In the genomic region with DNA sequence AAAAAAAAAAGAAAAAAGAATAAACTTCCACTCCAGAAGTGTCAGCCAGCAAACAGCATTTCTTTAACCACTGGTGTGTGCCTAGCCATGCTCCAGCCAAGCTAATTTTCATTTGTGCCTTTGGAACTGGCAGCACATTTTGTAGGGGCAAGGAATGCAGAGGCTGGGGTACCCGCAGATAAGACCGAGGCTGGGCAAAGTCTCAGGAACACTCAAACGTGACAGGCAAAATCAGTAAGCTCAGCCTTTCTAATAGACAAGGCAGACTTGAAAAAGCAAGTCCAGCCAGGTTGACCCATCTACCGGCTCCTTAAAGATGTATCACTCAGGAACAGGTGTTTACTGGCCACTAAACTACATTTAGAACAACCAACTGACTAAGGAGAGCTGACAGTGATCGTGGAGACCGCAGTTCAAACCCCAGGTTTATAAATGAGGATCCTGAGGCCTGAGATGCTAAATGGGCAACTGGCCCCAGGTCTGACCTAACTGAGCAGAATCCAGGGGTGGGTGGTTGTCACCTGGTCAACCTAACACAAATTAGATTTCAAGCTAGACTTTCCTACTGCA, we compare ENCODE assay signal across 17 cellular contexts. TPM values are rescaled to one million over a fixed set of nuclear protein-coding genes. Genes with fewer than 3 reads are reported as not detected.
A peak's percentile ranks its signal among the peaks of the same experiment; 100 is the strongest.
DNase-seq lines count a peak whose midpoint lies in the region; TF ChIP-seq lines count a peak whose summit lies in the region.
"Had no signal": no experiment of that assay in that cellular context is flagged by ENCODE, and none has a peak within 500 bp of the region (broad histone marks: within the 10 kb centered on the region; RNA-seq: fewer than 3 reads in every experiment).

No MANE protein-coding gene starts in this region.

- TF ChIP-seq CTCF in MCF 10A (IDR thresholded peaks at IDR 0.05; ENCODE audit: unreplicated experiment) (no peak), mammary epithelial cell (conservative IDR thresholded peaks at IDR 0.05 in 1 of 2, IDR thresholded peaks at IDR 0.05 in 1 of 2; ENCODE audit: extremely low read depth in 1 of 2, insufficient read depth in 1 of 2, low read depth in 1 of 2, low read length in 2 of 2) (no peak), RWPE1 (conservative IDR thresholded peaks at IDR 0.05; ENCODE audit: low read depth) (no peak), esophagus squamous epithelium (IDR thresholded peaks at IDR 0.05) (no peak), smooth muscle cell (IDR thresholded peaks at IDR 0.05; ENCODE audit: borderline replicate concordance, insufficient read depth, poor library complexity, severe bottlenecking) (no peak)

- POLR2A ChIA-PET in MCF 10A (lab: Yijun Ruan, JAX) (interaction anchor here (1.2 to 8.9 kb wide), 4 partner anchors 14 to 89 kb away, joined by 3 to 131 read pairs (median 8); a partner anchor contains a TSS), RWPE1 (lab: Yijun Ruan, JAX; ENCODE audit: low non-redundant PET) (interaction anchor here (0.6 kb wide), 1 partner anchor 13 kb away, joined by 5 read pairs; no protein-coding TSS in a partner anchor)

- no peak overlapping the region for H3K4me2 ChIP-seq in mammary epithelial cell (ENCODE audit: insufficient read depth, low read depth, low read length)
- no peak overlapping the region for H3K4me2 ChIP-seq in smooth muscle cell
- H3K4me2 ChIP-seq: neural progenitor cell had no signal

- WGBS in mammary epithelial cell (ENCODE audit: low coverage, missing lambda C conversion rate): 98% methylated on average over 6 of the region's 6 CpGs
- WGBS in esophagus squamous epithelium, 2 donors: 72 to 81% methylated on average over 6 of the region's 6 CpGs
- 89% methylated on average over 6 of the region's 6 CpGs for WGBS in smooth muscle cell (ENCODE audit: low lambda C conversion rate)

- H3K9me3 ChIP-seq in mammary epithelial cell (replicated peaks; ENCODE audit: insufficient read depth, low read length) (no peaks in the 10 kb centered on the region), esophagus squamous epithelium (no peaks in the 10 kb centered on the region), smooth muscle cell (replicated peaks; ENCODE audit: low read depth) (no peaks in the 10 kb centered on the region)

- H3K36me3 Mint-ChIP-seq in MCF 10A (ENCODE audit: insufficient read depth, unreplicated experiment): peaks cover 83% of the 10 kb centered on the region

- peaks cover 40% of the 10 kb centered on the region for H3F3A ChIP-seq in smooth muscle cell (ENCODE audit: low read depth)

- H4K20me1 ChIP-seq in mammary epithelial cell (ENCODE audit: insufficient read depth, low read length): peaks cover 9% of the 10 kb centered on the region
- H4K20me1 ChIP-seq in smooth muscle cell (ENCODE audit: low read depth): peaks cover 77% of the 10 kb centered on the region

- H3K4me3 Mint-ChIP-seq in MCF 10A (ENCODE audit: unreplicated experiment): no peak overlapping the region
- H3K4me3 Mint-ChIP-seq: H9, neural progenitor cell had no signal

- no peaks in the 10 kb centered on the region for H3K27me3 Mint-ChIP-seq in MCF 10A (ENCODE audit: insufficient read depth, unreplicated experiment)

- dilution Hi-C loops in mammary epithelial cell (cut with HindIII; ENCODE audit: low sequenced_read_pairs): loop anchor here (5.0 kb wide), 1 partner anchor 85 kb away; no protein-coding TSS in a partner anchor

- H3K9me3 Mint-ChIP-seq in MCF 10A (ENCODE audit: unreplicated experiment): no peaks in the 10 kb centered on the region
- H3K9me3 Mint-ChIP-seq: H9 had no signal

- H3K4me3 ChIP-seq in mammary epithelial cell (replicated peaks in 1 of 3; ENCODE audit: insufficient read depth in 1 of 3, low read depth in 2 of 3, low read length in 3 of 3) (no peak overlapping the region), esophagus squamous epithelium (no peak overlapping the region), smooth muscle cell (no peak overlapping the region)
- H3K4me3 ChIP-seq: neural progenitor cell had no signal

- intact Hi-C loops in MCF 10A (cut with micrococcal nuclease): no loop called here
- intact Hi-C loops in mammary epithelial cell (cut with micrococcal nuclease): no loop called here
- intact Hi-C loops in esophagus squamous epithelium (cut with DNase I): no loop called here

- H2AFZ ChIP-seq in mammary epithelial cell (ENCODE audit: low read depth, low read length) (no peak overlapping the region), smooth muscle cell (ENCODE audit: low read depth) (no peak overlapping the region)
- H2AFZ ChIP-seq: neural progenitor cell had no signal

- BruUV-seq in MCF 10A (replicated peaks; lab: Mats Ljungman, UMichigan) (no TSS peak), mammary epithelial cell (replicated peaks; lab: Mats Ljungman, UMichigan) (no TSS peak)

- H3K4me1 ChIP-seq in mammary epithelial cell (ENCODE audit: insufficient read depth, low read length): peaks cover 33% of the 10 kb centered on the region
- H3K4me1 ChIP-seq in esophagus squamous epithelium: peaks cover 55 to 100% (median 83%) of the 10 kb centered on the region in 3 donors
- H3K4me1 ChIP-seq in smooth muscle cell (ENCODE audit: low read depth): peaks cover 15% of the 10 kb centered on the region

- H3K27ac ChIP-seq in mammary epithelial cell (ENCODE audit: insufficient read depth, low read depth, low read length): no peak overlapping the region
- peak overlapping the region; percentile 43 for H3K27ac ChIP-seq in RWPE1
- H3K27ac ChIP-seq in esophagus squamous epithelium: peak overlapping the region; percentile 25 to 89 (median 56)
- H3K27ac ChIP-seq in smooth muscle cell (ENCODE audit: low read depth): peak overlapping the region; percentile 98
- H3K27ac ChIP-seq: neural progenitor cell had no signal

- H3K9ac ChIP-seq in mammary epithelial cell (ENCODE audit: insufficient read depth, low read length) (no peak overlapping the region), smooth muscle cell (ENCODE audit: low read depth) (no peak overlapping the region)
- H3K9ac ChIP-seq: neural progenitor cell had no signal

- DNase-seq in MCF 10A (ENCODE audit: unreplicated experiment) (no peak), mammary epithelial cell (no peak), RWPE1 (ENCODE audit: low spot score) (no peak), esophagus squamous epithelium (lab: John Stamatoyannopoulos, UW) (no peak), smooth muscle cell (lab: John Stamatoyannopoulos, UW; ENCODE audit: unreplicated experiment) (no peak), NCI-H2171 (lab: John Stamatoyannopoulos, UW) (no peak), NCI-H128 (lab: John Stamatoyannopoulos, UW; ENCODE audit: unreplicated experiment) (no peak), activated gamma-delta T cell treated with Interleukin-2 at 50 U/mL for 16 hours (no peak)
- DNase-seq: activated CD4-positive, CD25-positive, alpha-beta regulatory T cell treated with anti-CD3 and anti-CD28 coated beads, Interleukin-2, amount 50 U/mL, for 72 hours; activated naive CD4-positive, alpha-beta T cell; DMS153; foreskin fibroblast; GDM1; H9; NCI-H2029; stimulated activated CD4-positive, alpha-beta T cell treated with anti-CD3 and anti-CD28 coated beads, Interleukin-12 subunit alpha, Interleukin-12 subunit beta, amount 100 ng/mL, for 4 hours had no signal

- peaks cover 47% of the 10 kb centered on the region for H3K4me1 Mint-ChIP-seq in MCF 10A (ENCODE audit: insufficient read depth, unreplicated experiment)

- H3K27me3 ChIP-seq in mammary epithelial cell (ENCODE audit: insufficient read depth, low read length) (no peaks in the 10 kb centered on the region), esophagus squamous epithelium (no peaks in the 10 kb centered on the region), smooth muscle cell (ENCODE audit: low read depth) (no peaks in the 10 kb centered on the region)
- H3K27me3 ChIP-seq: neural progenitor cell had no signal

- no peak for TF ChIP-seq POLR2A in esophagus squamous epithelium (IDR thresholded peaks at IDR 0.05)

- peaks cover 98% of the 10 kb centered on the region for H3K79me2 ChIP-seq in mammary epithelial cell (ENCODE audit: insufficient read depth, low read length)
- peaks cover 96% of the 10 kb centered on the region for H3K79me2 ChIP-seq in smooth muscle cell (ENCODE audit: low read depth)

- CTCF ChIA-PET in MCF 10A (lab: Yijun Ruan, JAX): interaction anchor here (0.6 to 1.1 kb wide), 2 partner anchors 16 to 156 kb away, joined by 3 read pairs; no protein-coding TSS in a partner anchor
- CTCF ChIA-PET in mammary epithelial cell (lab: Charles Lee; ENCODE audit: low non-redundant PET): no interaction called here
- CTCF ChIA-PET in RWPE1 (lab: Yijun Ruan, JAX): no interaction called here

- H3K36me3 ChIP-seq in mammary epithelial cell (ENCODE audit: insufficient read depth, low read length): peaks cover 3% of the 10 kb centered on the region
- peaks cover 3 to 44% (median 4%) of the 10 kb centered on the region in 3 donors for H3K36me3 ChIP-seq in esophagus squamous epithelium
- H3K36me3 ChIP-seq in smooth muscle cell (ENCODE audit: low read depth): no peaks in the 10 kb centered on the region
- H3K36me3 ChIP-seq: neural progenitor cell had no signal

- H3K27ac Mint-ChIP-seq in MCF 10A (ENCODE audit: low read depth, unreplicated experiment): peak overlapping the region; percentile 54
- H3K27ac Mint-ChIP-seq: neural progenitor cell had no signal

- in situ Hi-C loops in mammary epithelial cell (cut with MboI; ENCODE audit: low sequenced_read_pairs in 2 of 2): no loop called here

RNA-seq across cellular contexts. Expression of a gene that starts 16.7 kb away (rescaled TPM):
- 135 and 180 TPM in 2 replicates for total RNA-seq in MCF 10A (2022)
- total RNA-seq in mammary epithelial cell: 100 to 1,000 TPM in 1 of 2 donors, 10 to 100 TPM in 1; 88.7 to 112 TPM
- polyA plus RNA-seq in mammary epithelial cell: 107 TPM
- polyA minus RNA-seq in mammary epithelial cell: 116 TPM
- 100 to 1,000 TPM; 147 to 315 (median 189) TPM for total RNA-seq in esophagus squamous epithelium
- 110 and 118 TPM in 2 replicates for total RNA-seq in smooth muscle cell
- 64.4 and 68.9 TPM in 2 replicates for polyA plus RNA-seq in smooth muscle cell

RNA-seq across cellular contexts. Expression of a gene that starts 35.2 kb away (rescaled TPM):
- total RNA-seq in MCF 10A (2022) (142 and 179 TPM in 2 replicates), mammary epithelial cell (100 to 1,000 TPM in 1 of 2 donors, 10 to 100 TPM in 1; 18.2 to 196 TPM), esophagus squamous epithelium (10 to 100 TPM; 34.9 to 78.2 (median 61.6) TPM), smooth muscle cell (55.8 and 58.5 TPM in 2 replicates)
- polyA plus RNA-seq in mammary epithelial cell (59.9 TPM), smooth muscle cell (40.3 and 59.6 TPM in 2 replicates)
- polyA minus RNA-seq in mammary epithelial cell: 29.6 TPM
